Comparison of ENCODE assay signal across 1 cellular context in the genomic region with DNA sequence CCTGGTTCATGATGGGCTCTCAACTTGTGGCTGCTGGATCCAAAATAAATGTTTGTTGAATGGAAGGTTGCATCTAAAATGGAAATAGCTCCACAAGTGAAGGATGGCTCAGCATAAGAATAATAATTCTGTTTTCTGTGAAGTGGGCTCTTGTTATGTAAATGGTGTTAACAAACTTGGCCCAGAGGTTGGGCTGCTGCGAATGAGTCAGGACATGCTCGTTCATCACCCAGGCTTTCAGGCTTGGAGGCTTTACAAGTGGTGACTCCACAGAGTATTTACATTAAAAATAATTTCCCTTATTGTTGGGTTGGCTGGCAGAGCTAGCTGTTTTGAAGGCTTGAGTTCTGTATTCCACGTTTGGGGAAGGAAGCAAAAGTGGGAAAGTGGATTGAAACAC.
TF ChIP-seq lines count a peak whose summit lies in the region.

No MANE protein-coding gene starts in this region.

TF ChIP-seq in IMR-90, 13 proteins besides CTCF, POLR2A, EP300 and RAD21 (continued from another document):
- TF ChIP-seq CEBPB (IDR thresholded peaks at IDR 0.05; ENCODE audit: low read depth, low read length) (no peak), BHLHE40 (IDR thresholded peaks at IDR 0.05; ENCODE audit: low read depth, low read length) (peak; percentile 81)
